Comparison of ENCODE assay signal across 31 cellular contexts in the genomic region with DNA sequence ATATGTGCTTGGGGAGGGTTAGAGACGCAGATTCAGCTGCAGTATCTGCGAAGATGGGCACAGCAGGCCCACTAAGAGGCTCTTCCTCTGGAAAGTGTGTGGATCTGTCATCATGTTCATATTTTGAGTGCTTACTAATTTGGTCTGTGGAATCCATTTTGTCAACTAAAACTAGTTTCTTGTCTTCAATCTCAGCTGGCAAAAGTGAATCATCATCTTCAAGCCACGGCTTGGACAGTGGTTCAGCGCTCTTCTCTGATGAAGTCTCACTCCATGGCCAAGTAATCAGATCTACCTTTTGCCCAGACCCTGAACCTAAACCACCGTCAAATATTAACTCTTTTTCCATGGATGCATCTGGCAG.
"Had no signal": no experiment of that assay in that cellular context is flagged by ENCODE, and none has a peak within 500 bp of the region (broad histone marks: within the 10 kb centered on the region; RNA-seq: fewer than 3 reads in every experiment).

No MANE protein-coding gene starts in this region.

- H3K27ac ChIP-seq: adrenal gland, body of pancreas, epithelial cell of prostate, esophagus squamous epithelium, pancreas, psoas muscle, sigmoid colon, stomach, suprapubic skin, tibial artery, upper lobe of right lung had no signal

- H3K4me3 ChIP-seq: adrenal gland, body of pancreas, esophagus squamous epithelium, heart left ventricle, pancreas, psoas muscle, sigmoid colon, stomach, suprapubic skin, tibial artery, upper lobe of right lung had no signal

- H3K27me3 ChIP-seq: adrenal gland, body of pancreas, esophagus squamous epithelium, heart left ventricle, pancreas, sigmoid colon, stomach, suprapubic skin, tibial artery, upper lobe of right lung had no signal

- H3K36me3 Mint-ChIP-seq: stimulated activated effector memory CD8-positive, alpha-beta T cell treated with anti-CD3 and anti-CD28 coated beads, Interleukin-12 subunit alpha, Interleukin-12 subunit beta, amount 100 ng/mL, for 72 hours had no signal

- H3K27me3 Mint-ChIP-seq: activated naive CD4-positive, alpha-beta T cell treated with anti-CD3 and anti-CD28 coated beads, Interleukin-2, amount 50 U/mL, for 24 hours; naive thymus-derived CD4-positive, alpha-beta T cell; T-helper 17 cell had no signal

- H3K4me1 ChIP-seq: body of pancreas, esophagus squamous epithelium, pancreas, psoas muscle, stomach, suprapubic skin, upper lobe of right lung had no signal

- H3K4me3 Mint-ChIP-seq: activated naive CD4-positive, alpha-beta T cell treated with anti-CD3 and anti-CD28 coated beads, Interleukin-2, amount 50 U/mL, for 24 hours; activated T-helper 1 cell treated with anti-CD3 and anti-CD28 coated beads, Interleukin-12 subunit alpha, Interleukin-12 subunit beta, Interleukin-2, Interleukin-4 antibody, amounts not matched to agents 30 ng/mL and 10 ng/mL and 1 ng/mL, durations not matched to agents 14 hours and 24 hours and 36 hours; immature natural killer cell; naive thymus-derived CD4-positive, alpha-beta T cell; stimulated activated effector memory CD8-positive, alpha-beta T cell treated with anti-CD3 and anti-CD28 coated beads, Interleukin-12 subunit alpha, Interleukin-12 subunit beta, amount 100 ng/mL, for 72 hours; T-helper 17 cell had no signal

- H3K27ac Mint-ChIP-seq: activated naive CD4-positive, alpha-beta T cell treated with anti-CD3 and anti-CD28 coated beads, Interleukin-2, amount 50 U/mL, for 24 hours; activated T-helper 1 cell treated with anti-CD3 and anti-CD28 coated beads, Interleukin-12 subunit alpha, Interleukin-12 subunit beta, Interleukin-2, Interleukin-4 antibody, amounts not matched to agents 30 ng/mL and 10 ng/mL and 1 ng/mL, durations not matched to agents 14 hours and 24 hours and 36 hours; immature natural killer cell; naive thymus-derived CD4-positive, alpha-beta T cell; stimulated activated effector memory CD8-positive, alpha-beta T cell treated with anti-CD3 and anti-CD28 coated beads, Interleukin-12 subunit alpha, Interleukin-12 subunit beta, amount 100 ng/mL, for 72 hours; T-helper 17 cell had no signal

- DNase-seq: activated CD4-positive, alpha-beta T cell treated with anti-CD3 and anti-CD28 coated beads, Interleukin-2, amount 50 U/mL, for 1 hour; activated CD4-positive, CD25-positive, alpha-beta regulatory T cell treated with anti-CD3 and anti-CD28 coated beads, Interleukin-2, amount 50 U/mL, for 72 hours; activated gamma-delta T cell treated with Interleukin-2 at 50 U/mL for 16 hours; adrenal gland; aorta; body of pancreas; dermis blood vessel endothelial cell; effector CD4-positive, alpha-beta T cell; esophagus squamous epithelium; heart left ventricle; hypothalamus; immature natural killer cell; kidney; left colon; midbrain; naive thymus-derived CD4-positive, alpha-beta T cell; pancreas; psoas muscle; sigmoid colon; small intestine; stimulated activated CD4-positive, alpha-beta T cell treated with anti-CD3 and anti-CD28 coated beads, Interleukin-4, amount 100 ng/mL, for 24 hours; stomach; T-helper 17 cell; T1000; tibial artery; upper lobe of right lung had no signal

- H3K36me3 ChIP-seq: adrenal gland, esophagus squamous epithelium, heart left ventricle, pancreas, sigmoid colon, stomach, suprapubic skin, tibial artery, upper lobe of right lung had no signal

- H3K4me1 Mint-ChIP-seq: activated naive CD4-positive, alpha-beta T cell treated with anti-CD3 and anti-CD28 coated beads, Interleukin-2, amount 50 U/mL, for 24 hours; immature natural killer cell; naive thymus-derived CD4-positive, alpha-beta T cell; T-helper 17 cell had no signal

- H3K9me3 Mint-ChIP-seq: activated naive CD4-positive, alpha-beta T cell treated with anti-CD3 and anti-CD28 coated beads, Interleukin-2, amount 50 U/mL, for 24 hours; activated T-helper 1 cell treated with anti-CD3 and anti-CD28 coated beads, Interleukin-12 subunit alpha, Interleukin-12 subunit beta, Interleukin-2, Interleukin-4 antibody, amounts not matched to agents 30 ng/mL and 10 ng/mL and 1 ng/mL, durations not matched to agents 14 hours and 24 hours and 36 hours; immature natural killer cell; stimulated activated effector memory CD8-positive, alpha-beta T cell treated with anti-CD3 and anti-CD28 coated beads, Interleukin-12 subunit alpha, Interleukin-12 subunit beta, amount 100 ng/mL, for 72 hours had no signal

- H3K9me3 ChIP-seq: adrenal gland, body of pancreas, esophagus squamous epithelium, heart left ventricle, pancreas, psoas muscle, sigmoid colon, stomach, suprapubic skin, tibial artery, upper lobe of right lung had no signal

- ATAC-seq: body of pancreas; left colon; naive thymus-derived CD4-positive, alpha-beta T cell; pancreas; psoas muscle; T-helper 17 cell; upper lobe of right lung had no signal
